In genomic region chr14:21087294-21088091, GRCh38 we compare ENCODE assay signal across 9 cellular contexts. TPM values are rescaled to one million over a fixed set of nuclear protein-coding genes. Genes with fewer than 3 reads are reported as not detected.
DNase-seq lines count a peak whose midpoint lies in the region; ATAC-seq, FAIRE-seq and TF ChIP-seq lines count a peak whose summit lies in the region.
"Had no signal": no experiment of that assay in that cellular context is flagged by ENCODE, and none has a peak within 500 bp of the region (broad histone marks: within the 10 kb centered on the region; RNA-seq: fewer than 3 reads in every experiment).

No MANE protein-coding gene starts in this region.

- peaks cover 4 to 6% of the 10 kb centered on the region in 2 donors for H3K36me3 ChIP-seq in small intestine (ENCODE audit: control insufficient read depth in 2 of 2, insufficient read depth in 2 of 2, low read length in 2 of 2)
- peaks cover 37% of the 10 kb centered on the region for H3K36me3 ChIP-seq in BE2C

- H3K27ac ChIP-seq in right cardiac atrium (ENCODE audit: low read length): no peak overlapping the region
- peak overlapping the region in 1 of 2 donors; percentile 26 for H3K27ac ChIP-seq in small intestine (ENCODE audit: low read depth in 1 of 2, low read length in 1 of 2)
- H3K27ac ChIP-seq: 22Rv1 had no signal

- no peak for FAIRE-seq in small intestine (lab: Jason Lieb, UNC)

- intact Hi-C loops in right cardiac atrium (cut with DNase I): no loop called here

- WGBS in right cardiac atrium: 36% methylated on average over 19 of the region's 19 CpGs
- WGBS in small intestine, 3 donors: 53 to 67% (median 57%) methylated on average over 16 to 19 of the region's 19 CpGs

- H3K4me1 ChIP-seq in right cardiac atrium (ENCODE audit: control insufficient read depth, insufficient read depth, low read length) (peaks cover 3% of the 10 kb centered on the region), small intestine (ENCODE audit: control insufficient read depth in 2 of 2, insufficient read depth in 1 of 2, low read depth in 1 of 2, low read length in 1 of 2) (peaks cover 2 to 3% of the 10 kb centered on the region in 2 donors), BE2C (peaks cover 7% of the 10 kb centered on the region; the same call in 1 of the 2 replicates)

- no peak for TF ChIP-seq CTCF in BE2C (IDR thresholded peaks at IDR 0.05; ENCODE audit: low read depth, low read length)

- H3K4me3 ChIP-seq in right cardiac atrium (ENCODE audit: low read length) (no peak overlapping the region), small intestine (ENCODE audit: low read depth in 1 of 2, low read length in 2 of 2) (no peak overlapping the region), BE2C (ENCODE audit: low read depth, low read length) (no peak overlapping the region)

- no peaks in the 10 kb centered on the region for H3K27me3 ChIP-seq in right cardiac atrium (ENCODE audit: control insufficient read depth, insufficient read depth)
- H3K27me3 ChIP-seq in small intestine (ENCODE audit: control insufficient read depth in 2 of 2, insufficient read depth in 2 of 2, low read length in 2 of 2): no peaks in the 10 kb centered on the region
- H3K27me3 ChIP-seq in BE2C: no peaks in the 10 kb centered on the region

- no peaks in the 10 kb centered on the region for H3K9me3 ChIP-seq in right cardiac atrium (ENCODE audit: control insufficient read depth, low read length)
- H3K9me3 ChIP-seq in small intestine (ENCODE audit: control insufficient read depth, low read depth): no peaks in the 10 kb centered on the region
- H3K9me3 ChIP-seq in BE2C: no peaks in the 10 kb centered on the region

- DNase-seq in DMS153 (lab: John Stamatoyannopoulos, UW) (peak; percentile 57), DMS153 treated with DMSO at 0.1 percent for 48 hours (lab: John Stamatoyannopoulos, UW; ENCODE audit: unreplicated experiment) (no peak), RKO (ENCODE audit: low spot score) (peak; percentile 63), anterior cingulate cortex (lab: John Stamatoyannopoulos, UW) (peak in 46 of 58 donors; percentile 7 to 87 (median 55)), right cardiac atrium (peak; percentile 59 to 69 (median 59)), small intestine (peak; percentile 41), BE2C (no peak)

- peak; percentile 40 for ATAC-seq in HG03196 (IDR thresholded peaks at IDR 0.05; ENCODE audit: unreplicated experiment)
- peak; percentile 4 to 45 for ATAC-seq in right cardiac atrium

RNA-seq across cellular contexts. Expression of gene ZNF219, which starts 11.0 kb away (rescaled TPM):
- 10 to 100 TPM; 49.1 to 62.4 (median 56.1) TPM for total RNA-seq in right cardiac atrium
- polyA plus RNA-seq in right cardiac atrium (68.6 TPM), small intestine (10 to 100 TPM; 56.0 to 69.8 (median 63.2) TPM)
- 78.8 TPM for polyA plus RNA-seq in BE2C (2012; ENCODE audit: insufficient read depth, insufficient read length, low read depth)

RNA-seq across cellular contexts. Expression of gene TMEM253, which starts 13.4 kb away (rescaled TPM):
- under 1 TPM; 0.28 to 0.63 (median 0.29) TPM for total RNA-seq in right cardiac atrium
- polyA plus RNA-seq in right cardiac atrium (0.57 TPM), small intestine (100 to 1,000 TPM in 2 of 3 donors, 10 to 100 TPM in 1; 57.9 to 245 (median 133) TPM)
- 4.6 TPM for polyA plus RNA-seq in BE2C (2012; ENCODE audit: insufficient read depth, insufficient read length, low read depth)

RNA-seq across cellular contexts. Expression of gene ARHGEF40, which starts 17.4 kb away (rescaled TPM):
- total RNA-seq in right cardiac atrium: 10 to 100 TPM; 19.8 to 25.8 (median 21.0) TPM
- polyA plus RNA-seq in right cardiac atrium (15.1 TPM), small intestine (10 to 100 TPM in 1 of 3 donors, 1 to 10 TPM in 2; 2.2 to 10.8 (median 3.5) TPM)
- polyA plus RNA-seq in BE2C (2012; ENCODE audit: insufficient read depth, insufficient read length, low read depth): 41.9 TPM

RNA-seq across cellular contexts. Expression of gene RNASE8, which starts 29.9 kb away (rescaled TPM):
- not detected for total RNA-seq in right cardiac atrium
- not detected for polyA plus RNA-seq in right cardiac atrium
- polyA plus RNA-seq in small intestine: not detected
- polyA plus RNA-seq in BE2C (2012; ENCODE audit: insufficient read depth, insufficient read length, low read depth): not detected

RNA-seq across cellular contexts. Expression of gene RNASE7, which starts 45.3 kb away (rescaled TPM):
- total RNA-seq in right cardiac atrium: not detected
- polyA plus RNA-seq in right cardiac atrium: not detected
- polyA plus RNA-seq in small intestine: under 1 TPM in 1 of 3 donors, not detected in 2; 0.04 TPM
- polyA plus RNA-seq in BE2C (2012; ENCODE audit: insufficient read depth, insufficient read length, low read depth): not detected

Comparison
In these comparisons a context has a peak if more than half of its experiments do, and no peak if none do; other contexts are left out.
1. DNase-seq: peak in DMS153 (single experiment), RKO (single experiment), anterior cingulate cortex (46 of 58), right cardiac atrium (3 of 3) and small intestine (single experiment); none in DMS153 treated with DMSO at 0.1 percent for 48 hours (single experiment) and BE2C (single experiment).
2. RNA of gene TMEM253, which starts 13.4 kb away (polyA plus RNA-seq): 57.9 to 245 TPM in small intestine; 0.57 TPM in right cardiac atrium (single experiment); every median in the first group is over 10 times any median in the second.